Comparison of ENCODE assay signal across 23 cellular contexts in genomic region chr2:16096962-16097361, GRCh38.
A peak's percentile ranks its signal among the peaks of the same experiment; 100 is the strongest.
DNase-seq lines count a peak whose midpoint lies in the region; ATAC-seq and TF ChIP-seq lines count a peak whose summit lies in the region.
"Had no signal": no experiment of that assay in that cellular context is flagged by ENCODE, and none has a peak within 500 bp of the region (broad histone marks: within the 10 kb centered on the region; RNA-seq: fewer than 3 reads in every experiment).

No MANE protein-coding gene starts in this region.

- H3K9me3 ChIP-seq in breast epithelium (no peaks in the 10 kb centered on the region), mucosa of descending colon (no peaks in the 10 kb centered on the region)
- H3K9me3 ChIP-seq: SJSA1 had no signal

- H3K36me3 ChIP-seq in breast epithelium (no peaks in the 10 kb centered on the region), mucosa of descending colon (ENCODE audit: low read depth) (no peaks in the 10 kb centered on the region)
- H3K36me3 ChIP-seq: SJSA1 had no signal

- POLR2A ChIA-PET in naive thymus-derived CD8-positive, alpha-beta T cell (lab: Charles Lee): no interaction called here

- H3K27me3 Mint-ChIP-seq in naive thymus-derived CD8-positive, alpha-beta T cell: no peaks in the 10 kb centered on the region

- no peaks in the 10 kb centered on the region for H3K27me3 ChIP-seq in breast epithelium
- H3K27me3 ChIP-seq: SJSA1 had no signal

- no peak overlapping the region for H3K4me3 Mint-ChIP-seq in naive thymus-derived CD8-positive, alpha-beta T cell

- H3K27ac Mint-ChIP-seq in naive thymus-derived CD8-positive, alpha-beta T cell: no peak overlapping the region

- no peaks in the 10 kb centered on the region for H3K9me3 Mint-ChIP-seq in naive thymus-derived CD8-positive, alpha-beta T cell

- H3K36me3 Mint-ChIP-seq in naive thymus-derived CD8-positive, alpha-beta T cell: no peaks in the 10 kb centered on the region

- H3K4me1 ChIP-seq in breast epithelium (no peaks in the 10 kb centered on the region), mucosa of descending colon (ENCODE audit: low read depth) (no peaks in the 10 kb centered on the region)
- H3K4me1 ChIP-seq: SJSA1 had no signal

- no peak overlapping the region for H3K27ac ChIP-seq in breast epithelium
- H3K27ac ChIP-seq: C4-2B, SJSA1 had no signal

- peak; percentile 9 to 50 for DNase-seq in T47D (ENCODE audit: low read depth in 1 of 2, low spot score in 1 of 2)
- DNase-seq in breast epithelium (ENCODE audit: low spot score in 2 of 2): no peak
- DNase-seq in kidney tubule cell (ENCODE audit: low spot score): peak; percentile 11
- DNase-seq in mucosa of descending colon: no peak
- no peak for DNase-seq in activated gamma-delta T cell (lab: John Stamatoyannopoulos, UW)
- no peak for DNase-seq in NCI-H1048 (lab: John Stamatoyannopoulos, UW)
- no peak for DNase-seq in naive thymus-derived CD8-positive, alpha-beta T cell
- DNase-seq: 8988T, AML-193, DMS53, GDM1, H7, KG1, NCI-H1105 treated with DMSO at 0.1 percent for 48 hours, NCI-H2029 treated with DMSO at 0.1 percent for 48 hours, NCI-H2171, NCI-H345, NCI-H524, OCI-M1 had no signal

- TF ChIP-seq CTCF in breast epithelium (IDR thresholded peaks at IDR 0.05) (no peak), mucosa of descending colon (IDR thresholded peaks at IDR 0.05) (no peak)

- peak; percentile 71 for ATAC-seq in mucosa of descending colon
- ATAC-seq in GM18502 (IDR thresholded peaks at IDR 0.05; ENCODE audit: poor library complexity, unreplicated experiment): no peak
- no peak for ATAC-seq in naive thymus-derived CD8-positive, alpha-beta T cell
- ATAC-seq: Right ventricle myocardium inferior had no signal

- in situ Hi-C loops in T47D (cut with HindIII; ENCODE audit: low pct_unique_long_range_greater_than_20kb, low sequenced_read_pairs): no loop called here

- H3K4me3 ChIP-seq in breast epithelium: no peak overlapping the region
- no peak overlapping the region for H3K4me3 ChIP-seq in mucosa of descending colon
- H3K4me3 ChIP-seq: SJSA1 had no signal

- peaks cover 0 to 2% (median 0%) of the 10 kb centered on the region in 4 donors for H3K4me1 Mint-ChIP-seq in naive thymus-derived CD8-positive, alpha-beta T cell

- TF ChIP-seq POLR2A in breast epithelium (IDR thresholded peaks at IDR 0.05): no peak

- intact Hi-C loops in breast epithelium (cut with DNase I; ENCODE audit: low total_unique reads) (no loop called here), mucosa of descending colon (cut with DNase I, micrococcal nuclease) (loop anchor here in 1 of 2 donors (10.0 kb wide), 1 partner anchor 82 kb away; no protein-coding TSS in a partner anchor)

Comparison
In these comparisons a context has a peak if more than half of its experiments do, and no peak if none do; other contexts are left out.
1. DNase-seq: peak in T47D (2 of 2) and kidney tubule cell (single experiment); none in breast epithelium (0 of 2), mucosa of descending colon (0 of 3), activated gamma-delta T cell (single experiment), NCI-H1048 (single experiment) and naive thymus-derived CD8-positive, alpha-beta T cell (0 of 10).